Comparison of ENCODE assay signal across 1 cellular context in the genomic region with DNA sequence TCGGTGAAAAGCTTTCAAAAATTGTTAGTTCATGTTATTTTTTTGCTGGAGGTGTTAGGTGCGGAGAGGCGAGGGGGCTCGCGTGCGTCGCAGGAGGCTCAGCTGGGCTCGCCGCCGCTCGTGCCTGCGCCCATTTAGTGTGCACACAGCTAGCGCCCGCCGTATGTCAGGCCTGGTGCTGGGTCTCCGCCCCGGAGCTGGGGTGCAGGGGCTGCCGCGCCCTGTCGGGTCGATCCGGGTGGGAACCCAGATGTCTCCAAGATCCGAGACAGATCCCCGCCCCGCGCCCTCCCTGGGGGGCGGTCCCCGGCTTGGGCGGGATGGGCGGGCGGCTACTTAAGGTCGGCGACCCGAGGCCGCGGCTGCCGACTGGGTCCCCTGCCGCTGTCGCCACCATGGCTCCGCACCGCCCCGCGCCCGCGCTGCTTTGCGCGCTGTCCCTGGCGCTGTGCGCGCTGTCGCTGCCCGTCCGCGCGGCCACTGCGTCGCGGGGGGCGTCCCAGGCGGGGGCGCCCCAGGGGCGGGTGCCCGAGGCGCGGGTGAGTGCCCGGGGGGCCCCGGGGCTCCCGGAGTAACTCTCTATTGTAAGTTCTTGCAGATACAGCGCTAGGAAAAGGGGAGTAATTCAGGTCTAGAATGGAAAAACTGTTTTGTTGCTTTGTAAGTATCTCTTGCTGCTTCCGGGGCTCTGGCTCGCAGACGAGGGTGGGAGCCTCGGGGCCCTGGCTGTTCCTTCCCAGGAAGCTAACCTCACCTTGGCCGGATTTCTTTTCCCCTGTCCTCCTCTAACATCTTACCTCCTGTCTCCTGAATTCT.
TF ChIP-seq lines count a peak whose summit lies in the region.

No MANE protein-coding gene starts in this region.

TF ChIP-seq in HCT116, 20 proteins besides CTCF, POLR2A, EP300 and RAD21 (continued from another document):
- TF ChIP-seq POLR2AphosphoS5 (IDR thresholded peaks at IDR 0.05; ENCODE audit: low read depth, low read length): peak; percentile 48; the same call in 1 of the 2 replicates
- no peak for TF ChIP-seq EZH2 (IDR thresholded peaks at IDR 0.05)
- TF ChIP-seq, protein P1, sequence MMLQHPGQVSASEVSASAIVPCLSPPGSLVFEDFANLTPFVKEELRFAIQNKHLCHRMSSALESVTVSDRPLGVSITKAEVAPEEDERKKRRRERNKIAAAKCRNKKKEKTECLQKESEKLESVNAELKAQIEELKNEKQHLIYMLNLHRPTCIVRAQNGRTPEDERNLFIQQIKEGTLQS (IDR thresholded peaks at IDR 0.05): no peak
- TF ChIP-seq ZFX (IDR thresholded peaks at IDR 0.05): peak; percentile 19; the same call in 1 of the 2 replicates
